ENCODE assay signal across 10 cellular contexts in genomic region chr3:187828571-187829452, GRCh38.
DNase-seq lines count a peak whose midpoint lies in the region; ATAC-seq, FAIRE-seq and TF ChIP-seq lines count a peak whose summit lies in the region.
"Had no signal": no experiment of that assay in that cellular context is flagged by ENCODE, and none has a peak within 500 bp of the region (broad histone marks: within the 10 kb centered on the region; RNA-seq: fewer than 3 reads in every experiment).

No MANE protein-coding gene starts in this region.

- no peak overlapping the region for H2AFZ ChIP-seq in neuronal stem cell (ENCODE audit: low read length)

- H3K27ac ChIP-seq in esophagus muscularis mucosa (replicated peaks in 1 of 4) = no peak overlapping the region
- H3K27ac ChIP-seq in neuronal stem cell (replicated peaks; ENCODE audit: low read length) = no peak overlapping the region
- H3K27ac ChIP-seq in lower lobe of right lung = no peak overlapping the region
- H3K27ac ChIP-seq: foreskin keratinocyte had no signal

- no peak overlapping the region for H3K18ac ChIP-seq in neuronal stem cell (ENCODE audit: low read length)

- no peak overlapping the region for H3K4me2 ChIP-seq in neuronal stem cell (ENCODE audit: insufficient read depth, low read length, poor library complexity, severe bottlenecking)

- H4K8ac ChIP-seq in neuronal stem cell (ENCODE audit: low read depth, low read length) = no peak overlapping the region

- H3K79me1 ChIP-seq in neuronal stem cell (ENCODE audit: low read depth, low read length) = no peaks in the 10 kb centered on the region

- no peaks in the 10 kb centered on the region for H3K36me3 ChIP-seq in esophagus muscularis mucosa
- H3K36me3 ChIP-seq in neuronal stem cell (replicated peaks in 1 of 2; ENCODE audit: control insufficient read depth in 2 of 2, insufficient read depth in 2 of 2, low read length in 2 of 2) = no peaks in the 10 kb centered on the region
- H3K36me3 ChIP-seq in lower lobe of right lung = no peaks in the 10 kb centered on the region

- no peak overlapping the region for H2BK12ac ChIP-seq in neuronal stem cell (ENCODE audit: low read length)

- TF ChIP-seq CTCF in esophagus muscularis mucosa (IDR thresholded peaks at IDR 0.05) = no peak
- no peak for TF ChIP-seq CTCF in lower lobe of right lung (IDR thresholded peaks at IDR 0.05)

- TF ChIP-seq POLR2A in GM12892 (IDR thresholded peaks at IDR 0.05; ENCODE audit: low read depth, low read length) (no peak), esophagus muscularis mucosa (IDR thresholded peaks at IDR 0.05; ENCODE audit: low read depth) (no peak)

- H2BK120ac ChIP-seq in neuronal stem cell (ENCODE audit: low read depth, low read length) = no peak overlapping the region

- H2BK15ac ChIP-seq in neuronal stem cell (ENCODE audit: low read length) = no peak overlapping the region

- WGBS in esophagus muscularis mucosa = 67% methylated on average over 7 of the region's 7 CpGs
- no CpG with 5 or more reads among the region's 7 CpGs for WGBS in neuronal stem cell (ENCODE audit: extremely low coverage in 2 of 2, insufficient read length in 2 of 2, insufficient replicate concordance in 1 of 2), 2 donors

- H3K9ac ChIP-seq in neuronal stem cell (ENCODE audit: low read depth, low read length, poor library complexity) = no peak overlapping the region

- ATAC-seq in GM19468 (IDR thresholded peaks at IDR 0.05; ENCODE audit: extremely low read depth, unreplicated experiment) (peak; percentile 75), HG03139 (IDR thresholded peaks at IDR 0.05; ENCODE audit: unreplicated experiment) (peak; percentile 49), SK-N-SH treated with all-trans-retinoic acid at 6 μM for 48 hours (no peak), lower lobe of right lung (no peak)
- ATAC-seq: foreskin keratinocyte had no signal

- H2BK5ac ChIP-seq in neuronal stem cell (ENCODE audit: low read length) = no peak overlapping the region

- H3K4ac ChIP-seq in neuronal stem cell (ENCODE audit: low read length) = no peak overlapping the region

- H3K27me3 ChIP-seq in esophagus muscularis mucosa = no peaks in the 10 kb centered on the region
- no peaks in the 10 kb centered on the region for H3K27me3 ChIP-seq in neuronal stem cell (ENCODE audit: control insufficient read depth in 3 of 3, insufficient read depth in 3 of 3, low read depth in 1 of 3, low read length in 3 of 3)
- no peaks in the 10 kb centered on the region for H3K27me3 ChIP-seq in lower lobe of right lung (ENCODE audit: low read depth)
- H3K27me3 ChIP-seq: foreskin keratinocyte had no signal

- no peak overlapping the region for H4K91ac ChIP-seq in neuronal stem cell (ENCODE audit: low read depth, low read length, poor library complexity)

- no peaks in the 10 kb centered on the region for H3K4me1 ChIP-seq in esophagus muscularis mucosa
- peaks cover 0 to 2% of the 10 kb centered on the region in 2 donors for H3K4me1 ChIP-seq in neuronal stem cell (ENCODE audit: control insufficient read depth in 2 of 2, insufficient read depth in 1 of 2, low read depth in 1 of 2, low read length in 2 of 2)
- H3K4me1 ChIP-seq in lower lobe of right lung = no peaks in the 10 kb centered on the region

- no peak overlapping the region for H3K4me3 ChIP-seq in esophagus muscularis mucosa
- H3K4me3 ChIP-seq in neuronal stem cell (ENCODE audit: low read length in 2 of 2) = no peak overlapping the region
- no peak overlapping the region for H3K4me3 ChIP-seq in lower lobe of right lung

- H3K23ac ChIP-seq in neuronal stem cell (ENCODE audit: low read depth, low read length, poor library complexity) = no peak overlapping the region

- no peak overlapping the region for H3K14ac ChIP-seq in neuronal stem cell (ENCODE audit: low read length)

- DNase-seq in GM12892 (ENCODE audit: insufficient read length) (no peak), esophagus muscularis mucosa (ENCODE audit: extremely low spot score) (peak; percentile 81), RPMI8226 (no peak), neuronal stem cell (ENCODE audit: low spot score) (no peak), lower lobe of right lung (no peak)
- DNase-seq: foreskin keratinocyte; stimulated activated CD4-positive, alpha-beta T cell treated with anti-CD3 and anti-CD28 coated beads, Interleukin-1b, Interleukin-23, amount 100 ng/mL, for 48 hours had no signal

- no peaks in the 10 kb centered on the region for H3K9me3 ChIP-seq in esophagus muscularis mucosa
- no peaks in the 10 kb centered on the region for H3K9me3 ChIP-seq in neuronal stem cell (replicated peaks in 1 of 2; ENCODE audit: control insufficient read depth in 2 of 2, insufficient read depth in 1 of 2, low read depth in 1 of 2, low read length in 2 of 2)
- no peaks in the 10 kb centered on the region for H3K9me3 ChIP-seq in lower lobe of right lung

- H2AK5ac ChIP-seq in neuronal stem cell (ENCODE audit: low read depth, low read length) = no peak overlapping the region

- no peak for TF ChIP-seq EP300 in esophagus muscularis mucosa (IDR thresholded peaks at IDR 0.05)

- FAIRE-seq in GM12892 (lab: Jason Lieb, UNC) = peak; percentile 48

- intact Hi-C loops in esophagus muscularis mucosa (cut with DNase I) = no loop called here
- intact Hi-C loops in lower lobe of right lung (cut with DNase I) = no loop called here

TF ChIP-seq in SK-N-SH treated with all-trans-retinoic acid at 6 μM for 48 hours, 23 proteins besides CTCF, POLR2A, EP300 and RAD21:
- TF ChIP-seq OSR1 (CRISPR knock-in tag; IDR thresholded peaks at IDR 0.05) (no peak), ZNF70 (CRISPR knock-in tag; IDR thresholded peaks at IDR 0.05) (no peak), TCF4 (CRISPR knock-in tag; IDR thresholded peaks at IDR 0.05; ENCODE audit: borderline replicate concordance) (no peak), ZNF565 (CRISPR knock-in tag; conservative IDR thresholded peaks at IDR 0.05; ENCODE audit: low read depth) (no peak), ZC3H10 (CRISPR knock-in tag; IDR thresholded peaks at IDR 0.05) (no peak)

Comparison
In these comparisons a context has a peak if more than half of its experiments do, and no peak if none do; other contexts are left out.
1. ATAC-seq: peak in GM19468 (single experiment) and HG03139 (single experiment); none in SK-N-SH treated with all-trans-retinoic acid at 6 μM for 48 hours (single experiment) and lower lobe of right lung (0 of 2).